7 cellular contexts compared by ENCODE assay signal in genomic region chr18:3099327-3099726, GRCh38.
"Had no signal": no experiment of that assay in that cellular context is flagged by ENCODE, and none has a peak within 500 bp of the region (broad histone marks: within the 10 kb centered on the region; RNA-seq: fewer than 3 reads in every experiment).

No MANE protein-coding gene starts in this region.

- ATAC-seq: GM23338, HepG2 had no signal

- H3K27ac Mint-ChIP-seq: GM23338, H9, HFFc6, IgD-negative memory B cell had no signal

- H3K36me3 Mint-ChIP-seq: IgD-negative memory B cell had no signal

- H3K27me3 Mint-ChIP-seq: IgD-negative memory B cell had no signal

- H3K4me3 ChIP-seq: GM23338 had no signal

- H3K4me1 Mint-ChIP-seq: GM23338, H9, IgD-negative memory B cell had no signal

- H3K4me3 Mint-ChIP-seq: GM23338, H9, HFFc6, IgD-negative memory B cell had no signal

- DNase-seq: H9, HCEC 1CT, HFFc6 had no signal

- H3K9me3 Mint-ChIP-seq: GM23338, H9, HFFc6, IgD-negative memory B cell had no signal

- H3K27ac ChIP-seq: HL-60 had no signal
